Comparison of ENCODE assay signal across 15 cellular contexts in genomic region chr3:193977622-193978021, GRCh38.
"Had no signal": no experiment of that assay in that cellular context is flagged by ENCODE, and none has a peak within 500 bp of the region (broad histone marks: within the 10 kb centered on the region; RNA-seq: fewer than 3 reads in every experiment).

No MANE protein-coding gene starts in this region.

- H3K4me1 ChIP-seq: adrenal gland had no signal

- H3K27ac Mint-ChIP-seq: activated B cell treated with CpG ODN at 0.5 μM for 24 hours; activated CD4-positive, alpha-beta T cell treated with anti-CD3 and anti-CD28 coated beads, Interleukin-2, amount 10 ng/mL, durations not matched to agents 24 days and 14 days; immature natural killer cell had no signal

- ATAC-seq: left cardiac atrium had no signal

- H3K4me3 ChIP-seq: adrenal gland, coronary artery, smooth muscle cell, tibial artery, vagina had no signal

- H3K9ac ChIP-seq: parathyroid adenoma had no signal

- H3K79me2 ChIP-seq: parathyroid adenoma had no signal

- H2AFZ ChIP-seq: parathyroid adenoma had no signal

- DNase-seq: activated B cell treated with CpG ODN at 0.5 μM for 24 hours; activated CD4-positive, alpha-beta T cell treated with anti-CD3 and anti-CD28 coated beads, Interleukin-2, amount 10 ng/mL, durations not matched to agents 24 days and 14 days; activated naive CD4-positive, alpha-beta T cell treated with anti-CD3 and anti-CD28 coated beads, Interleukin-2, amount 50 U/mL, for 16 hours; adrenal gland; central memory CD4-positive, alpha-beta T cell; effector CD4-positive, alpha-beta T cell; glutamatergic neuron; immature natural killer cell; left cardiac atrium; T-helper 1 cell; tibial artery had no signal

- H3K36me3 Mint-ChIP-seq: immature natural killer cell had no signal

- H3K4me1 Mint-ChIP-seq: activated CD4-positive, alpha-beta T cell treated with anti-CD3 and anti-CD28 coated beads, Interleukin-2, amount 10 ng/mL, durations not matched to agents 24 days and 14 days; immature natural killer cell had no signal

- H3K36me3 ChIP-seq: adrenal gland, tibial artery, vagina had no signal

- H3K9me3 Mint-ChIP-seq: activated B cell treated with CpG ODN at 0.5 μM for 24 hours; activated CD4-positive, alpha-beta T cell treated with anti-CD3 and anti-CD28 coated beads, Interleukin-2, amount 10 ng/mL, durations not matched to agents 24 days and 14 days had no signal

- H3K4me3 Mint-ChIP-seq: activated B cell treated with CpG ODN at 0.5 μM for 24 hours; activated CD4-positive, alpha-beta T cell treated with anti-CD3 and anti-CD28 coated beads, Interleukin-2, amount 10 ng/mL, durations not matched to agents 24 days and 14 days; immature natural killer cell had no signal

- H3K27ac ChIP-seq: adrenal gland, coronary artery, parathyroid adenoma, tibial artery, vagina had no signal

- H3K9me3 ChIP-seq: adrenal gland, tibial artery, vagina had no signal

- H3K27me3 ChIP-seq: adrenal gland, vagina had no signal
